In genomic region chr17:73595068-73595865, GRCh38 we compare ENCODE assay signal across 8 cellular contexts. TPM values are rescaled to one million over a fixed set of nuclear protein-coding genes. Genes with fewer than 3 reads are reported as not detected.
DNase-seq lines count a peak whose midpoint lies in the region; ATAC-seq and TF ChIP-seq lines count a peak whose summit lies in the region.

No MANE protein-coding gene starts in this region.

- peaks cover 13% of the 10 kb centered on the region for H3K4me1 ChIP-seq in NT2/D1 (ENCODE audit: insufficient read depth, insufficient read length)

- peak overlapping the region; percentile 24 for H3K9ac ChIP-seq in NT2/D1 (ENCODE audit: insufficient read length, low read depth)

- peaks cover 34% of the 10 kb centered on the region for H3K4me1 Mint-ChIP-seq in neural crest cell

- peak; percentile 47 for DNase-seq in NCI-H345 (lab: John Stamatoyannopoulos, UW)
- no peak for DNase-seq in NCI-H345 treated with DMSO at 0.1 percent for 48 hours (lab: John Stamatoyannopoulos, UW; ENCODE audit: unreplicated experiment)
- no peak for DNase-seq in NT2/D1 (ENCODE audit: low read depth, low spot score)
- DNase-seq in ecto neural progenitor cell (ENCODE audit: low spot score), result peak; percentile 87
- peak; percentile 71 for DNase-seq in neural crest cell (ENCODE audit: low read depth, low spot score)
- DNase-seq in DMS79 treated with DMSO at 0.1 percent for 48 hours (lab: John Stamatoyannopoulos, UW), result no peak

- peak overlapping the region; percentile 68 for H3K27ac Mint-ChIP-seq in neural crest cell (ENCODE audit: unreplicated experiment)

- H3K9me3 ChIP-seq in NT2/D1 (ENCODE audit: insufficient read depth, low read length), result no peaks in the 10 kb centered on the region

- ATAC-seq in HG03095 (IDR thresholded peaks at IDR 0.05; ENCODE audit: unreplicated experiment), result no peak
- no peak for ATAC-seq in GM19351 (IDR thresholded peaks at IDR 0.05; ENCODE audit: unreplicated experiment)

- H3K4me3 Mint-ChIP-seq in neural crest cell, result no peak overlapping the region

- TF ChIP-seq CTCF in neural crest cell (conservative IDR thresholded peaks at IDR 0.05), result peak; percentile 64

- H3K27me3 ChIP-seq in NT2/D1 (ENCODE audit: insufficient read depth, insufficient read length), result no peaks in the 10 kb centered on the region

- no peaks in the 10 kb centered on the region for H3K27me3 Mint-ChIP-seq in neural crest cell (ENCODE audit: low read depth)

- H3K4me3 ChIP-seq in NT2/D1 (ENCODE audit: insufficient read length, low read depth), result no peak overlapping the region

- H3K9me3 Mint-ChIP-seq in neural crest cell, result no peaks in the 10 kb centered on the region

- no peaks in the 10 kb centered on the region for H3K36me3 Mint-ChIP-seq in neural crest cell (ENCODE audit: low read depth)

- peaks cover 11% of the 10 kb centered on the region for H3K36me3 ChIP-seq in NT2/D1 (ENCODE audit: insufficient read depth, insufficient read length, low read length)

RNA-seq across cellular contexts. Expression of gene SDK2, which starts 49.0 kb away (rescaled TPM):
- total RNA-seq in neural crest cell, result 31.2 and 31.5 TPM in 2 replicates

Comparison
In these comparisons a context has a peak if more than half of its experiments do, and no peak if none do; other contexts are left out.
1. DNase-seq: peak in NCI-H345 (single experiment), ecto neural progenitor cell (single experiment) and neural crest cell (single experiment); none in NCI-H345 treated with DMSO at 0.1 percent for 48 hours (single experiment), NT2/D1 (single experiment) and DMS79 treated with DMSO at 0.1 percent for 48 hours (single experiment).